ENCODE assay signal across 8 cellular contexts in the genomic region with DNA sequence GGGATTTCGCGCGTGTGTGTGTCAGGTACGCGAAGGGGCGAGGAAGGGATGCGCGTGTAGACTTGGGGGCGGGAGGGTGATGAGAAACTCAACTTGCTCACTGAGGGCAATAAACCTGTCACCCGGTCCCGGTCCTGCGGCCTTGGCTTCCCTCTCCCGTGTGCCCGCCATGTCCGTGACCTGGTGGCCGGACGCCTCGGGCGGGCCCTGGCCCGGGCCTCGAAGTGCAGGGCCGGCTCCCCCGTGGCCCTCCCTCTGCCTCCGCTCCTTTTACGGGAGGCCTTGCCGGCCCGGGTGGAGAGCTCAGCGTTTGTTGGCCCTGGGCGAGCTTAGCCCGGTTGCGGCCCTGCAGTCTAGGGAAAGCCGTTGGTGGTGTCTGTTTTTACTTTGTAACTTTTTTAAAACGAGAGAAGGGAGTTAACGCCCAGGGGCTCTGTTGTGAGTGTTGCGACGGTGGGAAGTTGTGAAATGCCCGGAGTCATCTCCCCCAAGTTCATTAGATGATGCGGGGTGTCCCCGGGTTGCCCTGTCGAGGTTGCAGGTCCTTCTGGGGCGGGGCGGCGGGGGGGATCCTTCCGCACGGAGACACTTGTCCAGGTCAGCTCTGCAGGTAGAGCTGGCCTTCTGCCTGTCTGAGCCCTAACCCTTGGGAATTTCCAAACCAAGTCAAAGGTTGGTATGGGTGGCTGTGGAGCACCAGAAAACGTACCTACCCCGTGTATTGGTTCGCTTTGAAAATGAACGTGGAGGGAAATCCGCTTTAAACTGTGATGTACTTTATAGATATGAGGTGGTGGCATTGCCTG. TPM values are rescaled to one million over a fixed set of nuclear protein-coding genes. Genes with fewer than 3 reads are reported as not detected.
DNase-seq lines count a peak whose midpoint lies in the region; ATAC-seq, FAIRE-seq and TF ChIP-seq lines count a peak whose summit lies in the region.

No MANE protein-coding gene starts in this region.

- ATAC-seq in GM19395 (IDR thresholded peaks at IDR 0.05; ENCODE audit: unreplicated experiment) (peak; percentile 6), K562 (peak; percentile 56)

- no peak for TF ChIP-seq CTCF in BJ (IDR thresholded peaks at IDR 0.05; ENCODE audit: insufficient read depth, low read depth, low read length)
- TF ChIP-seq CTCF in K562 (IDR thresholded peaks at IDR 0.05 in 2 of 3, conservative IDR thresholded peaks at IDR 0.05 in 1 of 3; ENCODE audit: insufficient read depth in 2 of 3, low read depth in 1 of 3, low read length in 3 of 3): no peak

- TF ChIP-seq RAD21 in K562 (CRISPR knock-in tag; conservative IDR thresholded peaks at IDR 0.05 in 1 of 2, IDR thresholded peaks at IDR 0.05 in 1 of 2): no peak

- H3K27me3 ChIP-seq in BJ (ENCODE audit: control insufficient read depth, insufficient read depth, low read length) (no peaks in the 10 kb centered on the region), K562 (ENCODE audit: control insufficient read depth in 2 of 2, insufficient read depth in 2 of 2, low read length in 2 of 2) (no peaks in the 10 kb centered on the region), iPS-15b (ENCODE audit: control insufficient read depth, insufficient read depth, low read length) (peaks cover 37% of the 10 kb centered on the region), skeletal muscle tissue (ENCODE audit: control insufficient read depth in 3 of 3, insufficient read depth in 3 of 3, low read length in 3 of 3) (no peaks in the 10 kb centered on the region)

- CTCF ChIA-PET in BJ (lab: Yijun Ruan, JAX): interaction anchor here (0.6 to 1.0 kb wide), 2 partner anchors 54 to 427 kb away, joined by 3 to 6 read pairs; no protein-coding TSS in a partner anchor
- CTCF ChIA-PET in K562 (lab: Yijun Ruan, JAX; ENCODE audit: low intra/inter-chr PET ratio): no interaction called here

- DNase-seq in BJ (ENCODE audit: low read depth): no peak
- DNase-seq in HK-2 (ENCODE audit: unreplicated experiment): peak; percentile 24
- peak; percentile 19 to 60 (median 40) for DNase-seq in T-helper 2 cell
- peak; percentile 36 to 69 (median 48) for DNase-seq in K562 (ENCODE audit: extremely low read depth in 1 of 4, low spot score in 3 of 4)
- no peak for DNase-seq in NCI-H2081 treated with DMSO at 0.1 percent for 48 hours (lab: John Stamatoyannopoulos, UW)

- POLR2A ChIA-PET in BJ (lab: Charles Lee) (interaction anchor here (0.6 kb wide), 1 partner anchor 46 kb away, joined by 4 read pairs; no protein-coding TSS in a partner anchor), K562 (lab: Yijun Ruan, JAX) (interaction anchor here (0.6 to 4.5 kb wide), 16 partner anchors 8 to 1937 kb away, joined by 3 to 22 read pairs (median 5); a partner anchor contains a TSS)

- intact Hi-C loops in K562 (cut with micrococcal nuclease): loop anchor here (5.0 kb wide), 2 partner anchors 84 to 329 kb away; a partner anchor contains a TSS

- 1% methylated on average over 50 of the region's 50 CpGs for WGBS in K562 (ENCODE audit: insufficient coverage, low coverage, missing lambda C conversion rate)

- H3K36me3 ChIP-seq in BJ (ENCODE audit: control insufficient read depth, insufficient read depth, low read length) (no peaks in the 10 kb centered on the region), K562 (ENCODE audit: control insufficient read depth, insufficient read depth, low read length) (peaks cover 8% of the 10 kb centered on the region; the same call in 2 of the 3 replicates), iPS-15b (ENCODE audit: control insufficient read depth, insufficient read depth, low read length) (no peaks in the 10 kb centered on the region), skeletal muscle tissue (ENCODE audit: control insufficient read depth in 3 of 3, insufficient read depth in 3 of 3, low read length in 3 of 3) (no peaks in the 10 kb centered on the region)

- TF ChIP-seq EP300 in K562 (IDR thresholded peaks at IDR 0.05; ENCODE audit: low read length): no peak

- H3K9me3 ChIP-seq in K562 (replicated peaks; ENCODE audit: control insufficient read depth, insufficient read depth, low read depth, low read length) (no peaks in the 10 kb centered on the region), iPS-15b (ENCODE audit: control insufficient read depth, insufficient read depth, low read length) (no peaks in the 10 kb centered on the region), skeletal muscle tissue (ENCODE audit: control insufficient read depth in 3 of 3, low read length in 3 of 3) (no peaks in the 10 kb centered on the region)

- H3K9ac ChIP-seq in K562 (ENCODE audit: insufficient read depth in 1 of 2, low read depth in 2 of 2, low read length in 2 of 2) (peak overlapping the region; percentile 93 to 99), iPS-15b (ENCODE audit: low read depth, low read length) (peak overlapping the region; percentile 82), skeletal muscle tissue (ENCODE audit: low read depth in 1 of 3, low read length in 3 of 3) (peak overlapping the region; percentile 82 to 94 (median 87))

- H3K27ac ChIP-seq in K562 (ENCODE audit: extremely low read depth, low read depth, low read length) (peak overlapping the region; percentile 94), skeletal muscle tissue (ENCODE audit: low read depth, low read length) (peak overlapping the region; percentile 90)

- peak overlapping the region; percentile 74 for H2AFZ ChIP-seq in K562 (ENCODE audit: low read depth, low read length)

- peak; percentile 32 for FAIRE-seq in K562 (lab: Jason Lieb, UNC)

- H3K79me2 ChIP-seq in K562 (ENCODE audit: control insufficient read depth, insufficient read depth, low read length): peaks cover 62% of the 10 kb centered on the region

- peak overlapping the region; percentile 88 for H3K4me2 ChIP-seq in K562 (ENCODE audit: insufficient read depth, low read length)

- in situ Hi-C loops in K562 (cut with MboI): no loop called here

- H3K4me1 ChIP-seq in K562 (replicated peaks in 1 of 2; ENCODE audit: control insufficient read depth in 2 of 2, insufficient read depth in 2 of 2, low read length in 2 of 2) (peaks cover 16 to 24% of the 10 kb centered on the region in 2 experiments; a peak in 4 of 5 replicates), iPS-15b (ENCODE audit: control insufficient read depth, insufficient read depth, low read length) (peaks cover 15% of the 10 kb centered on the region), skeletal muscle tissue (ENCODE audit: control insufficient read depth in 3 of 3, insufficient read depth in 3 of 3, low read length in 3 of 3) (peaks cover 8 to 20% (median 12%) of the 10 kb centered on the region in 3 donors)

- no peak for TF ChIP-seq POLR2A in K562 (conservative IDR thresholded peaks at IDR 0.05)

- H3K4me3 ChIP-seq in BJ (ENCODE audit: low read depth, low read length): peak overlapping the region; percentile 94
- H3K4me3 ChIP-seq in K562: peak overlapping the region; percentile 86
- peak overlapping the region; percentile 92 for H3K4me3 ChIP-seq in iPS-15b (ENCODE audit: low read depth, low read length)
- peak overlapping the region; percentile 87 to 98 (median 90) for H3K4me3 ChIP-seq in skeletal muscle tissue (ENCODE audit: low read length in 3 of 3)

- H4K20me1 ChIP-seq in K562 (replicated peaks; ENCODE audit: control insufficient read depth, insufficient read depth, low read length): peaks cover 27% of the 10 kb centered on the region; the same call in 1 of the 2 replicates

- BruUV-seq in K562 (replicated peaks; lab: Mats Ljungman, UMichigan): TSS peak; percentile 46

- H3K9me1 ChIP-seq in K562 (ENCODE audit: control insufficient read depth, insufficient read depth, low read length): no peaks in the 10 kb centered on the region

TF ChIP-seq in K562, 482 proteins besides CTCF, POLR2A, EP300 and RAD21 (continues in another document):
- TF ChIP-seq SMAD4 (CRISPR knock-in tag; conservative IDR thresholded peaks at IDR 0.05): no peak
- peak; percentile 50; the same call in 1 of the 2 replicates for TF ChIP-seq HLTF (IDR thresholded peaks at IDR 0.05)
- TF ChIP-seq MXI1 (IDR thresholded peaks at IDR 0.05; ENCODE audit: low read depth, low read length): no peak
- peak; percentile 75; the same call in 1 of the 2 replicates for TF ChIP-seq CAMTA2 (CRISPR knock-in tag; conservative IDR thresholded peaks at IDR 0.05)
- no peak for TF ChIP-seq PHF20 (IDR thresholded peaks at IDR 0.05; ENCODE audit: partially characterized antibody)
- TF ChIP-seq, protein P1, sequence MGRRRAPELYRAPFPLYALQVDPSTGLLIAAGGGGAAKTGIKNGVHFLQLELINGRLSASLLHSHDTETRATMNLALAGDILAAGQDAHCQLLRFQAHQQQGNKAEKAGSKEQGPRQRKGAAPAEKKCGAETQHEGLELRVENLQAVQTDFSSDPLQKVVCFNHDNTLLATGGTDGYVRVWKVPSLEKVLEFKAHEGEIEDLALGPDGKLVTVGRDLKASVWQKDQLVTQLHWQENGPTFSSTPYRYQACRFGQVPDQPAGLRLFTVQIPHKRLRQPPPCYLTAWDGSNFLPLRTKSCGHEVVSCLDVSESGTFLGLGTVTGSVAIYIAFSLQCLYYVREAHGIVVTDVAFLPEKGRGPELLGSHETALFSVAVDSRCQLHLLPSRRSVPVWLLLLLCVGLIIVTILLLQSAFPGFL (CRISPR knock-in tag; IDR thresholded peaks at IDR 0.05): no peak
- peak; percentile 25 for TF ChIP-seq HMGN3 (IDR thresholded peaks at IDR 0.05; ENCODE audit: borderline replicate concordance, extremely low read depth, insufficient read length, low read depth, low read length)

RNA-seq across cellular contexts. Expression of a gene that starts 0.9 kb away (rescaled TPM):
- polyA plus RNA-seq in BJ (2011; rRNA removed) (10.5 and 23.4 TPM in 2 replicates), K562 (2011; rRNA removed) (71.4 and 72.7 TPM in 2 replicates), K562 (2014; fragmentation: Illumina TruSeq; extraction: Trizol) (64.4 and 76.4 TPM in 2 replicates), K562 (2014; fragmentation: Nextera tagmentation; extraction: Ambion mirVana) (1 to 10 TPM; 6.3 to 6.6 TPM), K562 (2014; rRNA removed) (48.5 and 58.2 TPM in 2 replicates)
- 29.4 and 30.5 TPM in 2 replicates for polyA minus RNA-seq in BJ (2011; rRNA and poly(A)+ RNA removed)
- total RNA-seq in K562 (2011; cell fraction: chromatin; rRNA removed; ENCODE audit: low replicate concordance): 142 and 837 TPM in 2 replicates
- total RNA-seq in K562 (2011; cell fraction: nucleolus; rRNA removed): 44.9 and 97.0 TPM in 2 replicates
- 201 and 257 TPM in 2 replicates for total RNA-seq in K562 (2011; cell fraction: nucleoplasm; rRNA removed)
- total RNA-seq in K562 (2014; rRNA removed) (68.5 and 83.0 TPM in 2 replicates), K562 (2014; rRNA removed; fragmentation: Illumina TruSeq; extraction: Trizol) (119 and 130 TPM in 2 replicates), K562 (2015; rRNA removed; fragmentation: Illumina TruSeq; extraction: Trizol) (131 and 144 TPM in 2 replicates), K562 (2021) (65.2 and 71.1 TPM in 2 replicates), skeletal muscle tissue (102 TPM)
- polyA plus RNA-seq in K562 (2011; cell fraction: cytosol; rRNA removed): 8.8 and 31.4 TPM in 2 replicates
- polyA plus RNA-seq in K562 (2011; cell fraction: nucleus; rRNA removed): 72.9 and 143 TPM in 2 replicates
- 31.5 and 37.2 TPM in 2 replicates for polyA plus RNA-seq in K562 (2012)
- polyA minus RNA-seq in K562 (2011; rRNA and poly(A)+ RNA removed): 235 and 351 TPM in 2 replicates
- 91.7 and 120 TPM in 2 replicates for polyA minus RNA-seq in K562 (2011; cell fraction: cytosol; rRNA and poly(A)+ RNA removed)
- polyA minus RNA-seq in K562 (2011; cell fraction: nucleus; rRNA and poly(A)+ RNA removed): 163 and 443 TPM in 2 replicates

Comparison
In these comparisons a context has a peak if more than half of its experiments do, and no peak if none do; other contexts are left out.
1. DNase-seq: peak in HK-2 (single experiment), T-helper 2 cell (5 of 5) and K562 (4 of 4); none in BJ (single experiment) and NCI-H2081 treated with DMSO at 0.1 percent for 48 hours (single experiment).
2. Peak in every context shown above with its lines, with median percentiles within 50 percentile points of each other: H3K4me3 ChIP-seq and H3K9ac ChIP-seq.